29 cellular contexts compared by ENCODE assay signal in genomic region chr9:26034776-26035175, GRCh38.
"Had no signal": no experiment of that assay in that cellular context is flagged by ENCODE, and none has a peak within 500 bp of the region (broad histone marks: within the 10 kb centered on the region; RNA-seq: fewer than 3 reads in every experiment).

No MANE protein-coding gene starts in this region.

- H3K27ac ChIP-seq: body of pancreas, KMS-11, WERI-Rb-1 had no signal

- H3K4me1 ChIP-seq: body of pancreas had no signal

- H3K4me2 ChIP-seq: KMS-11 had no signal

- H3K27me3 ChIP-seq: body of pancreas had no signal

- H3K4me3 ChIP-seq: body of pancreas had no signal

- H3K9ac ChIP-seq: KMS-11 had no signal

- H3K9me3 ChIP-seq: body of pancreas had no signal

- DNase-seq: activated CD4-positive, alpha-beta memory T cell treated with anti-CD3 and anti-CD28 coated beads, Interleukin-2, amount 10 ng/mL, durations not matched to agents 7 days and 5 days; activated CD4-positive, alpha-beta T cell treated with anti-CD3 and anti-CD28 coated beads for 1 hour; activated CD4-positive, alpha-beta T cell treated with anti-CD3 and anti-CD28 coated beads for 48 hours; activated CD4-positive, CD25-positive, alpha-beta regulatory T cell; activated CD8-positive, alpha-beta memory T cell treated with anti-CD3 and anti-CD28 coated beads for 24 hours; activated CD8-positive, alpha-beta memory T cell treated with anti-CD3 and anti-CD28 coated beads, Interleukin-2, amount 10 ng/mL, durations not matched to agents 7 days and 5 days; activated CD8-positive, alpha-beta memory T cell treated with anti-CD3 and anti-CD28 coated beads, Interleukin-2, amount 50 U/mL, for 48 hours; activated effector memory CD4-positive, alpha-beta T cell treated with anti-CD3 and anti-CD28 coated beads, Interleukin-2, amount 50 U/mL, for 16 hours; activated naive CD4-positive, alpha-beta T cell; activated naive CD4-positive, alpha-beta T cell treated with anti-CD3 and anti-CD28 coated beads, Interleukin-2, amount 50 U/mL, for 16 hours; activated naive CD8-positive, alpha-beta T cell treated with anti-CD3 and anti-CD28 coated beads for 36 hours; activated T-cell treated with anti-CD3 and anti-CD28 coated beads, Interleukin-2, amount 50 U/mL, for 72 hours; body of pancreas; central memory CD4-positive, alpha-beta T cell; MM.1S; NCI-H1092 treated with DMSO at 0.1 percent for 48 hours; NCI-H1417 treated with DMSO at 0.1 percent for 48 hours; NCI-H187 treated with DMSO at 0.1 percent for 48 hours; NCI-H2081; NCI-H2171 treated with DMSO at 0.1 percent for 48 hours; NCI-H2227 treated with DMSO at 0.1 percent for 48 hours; NCI-H524 treated with DMSO at 0.1 percent for 48 hours; SIG-M5; T1000; WERI-Rb-1 had no signal

- ATAC-seq: activated CD8-positive, alpha-beta memory T cell treated with anti-CD3 and anti-CD28 coated beads, Interleukin-2, amount 10 ng/mL, durations not matched to agents 7 days and 5 days; activated T-cell treated with anti-CD3 and anti-CD28 coated beads, Interleukin-2, amount 50 U/mL, for 72 hours; activated T-helper 17 cell treated with anti-CD3 and anti-CD28 coated beads, Interleukin-2, amount 50 U/mL, for 72 hours; body of pancreas; Panc1; SK-N-SH treated with all-trans-retinoic acid at 6 μM for 48 hours had no signal

- H3K36me3 ChIP-seq: WERI-Rb-1 had no signal
